ENCODE assay signal across 8 cellular contexts in genomic region chr6:44002591-44003344, GRCh38.
DNase-seq lines count a peak whose midpoint lies in the region; TF ChIP-seq lines count a peak whose summit lies in the region.

No MANE protein-coding gene starts in this region.

- TF ChIP-seq CTCF in fibroblast of villous mesenchyme (IDR thresholded peaks at IDR 0.05; ENCODE audit: insufficient read depth, low read depth, low read length) (peak; percentile 11), osteocyte (IDR thresholded peaks at IDR 0.05) (peak; percentile 45), thyroid gland (IDR thresholded peaks at IDR 0.05) (peak in 3 of 6 experiments; percentile 6 to 37 (median 17))

- H3K9me3 ChIP-seq in thyroid gland: no peaks in the 10 kb centered on the region

- peak in 2 of 3 experiments; percentile 82 to 84 for DNase-seq in NCI-H1417 (lab: John Stamatoyannopoulos, UW)
- no peak for DNase-seq in NCI-H1417 treated with DMSO at 0.1 percent for 48 hours (lab: John Stamatoyannopoulos, UW)
- peak; percentile 32 for DNase-seq in NCI-H2227 treated with DMSO at 0.1 percent for 48 hours (lab: John Stamatoyannopoulos, UW)
- DNase-seq in activated T-helper 1 cell treated with Interleukin-2 at 50 U/mL for 16 hours (ENCODE audit: low read depth): peak; percentile 35
- peak; percentile 59 for DNase-seq in fibroblast of villous mesenchyme (ENCODE audit: low read depth)
- no peak for DNase-seq in osteocyte (ENCODE audit: extremely low spot score, unreplicated experiment)
- peak; percentile 89 to 90 for DNase-seq in thyroid gland
- DNase-seq in Kasumi-1 (lab: John Stamatoyannopoulos, UW): no peak

- H3K4me1 Mint-ChIP-seq in osteocyte (ENCODE audit: unreplicated experiment): peaks cover 15% of the 10 kb centered on the region

- H3K27ac ChIP-seq in thyroid gland: peak overlapping the region; percentile 62 to 91 (median 81)

- no peaks in the 10 kb centered on the region for H3K36me3 Mint-ChIP-seq in osteocyte (ENCODE audit: unreplicated experiment)

- H3K36me3 ChIP-seq in thyroid gland: no peaks in the 10 kb centered on the region

- WGBS in thyroid gland, 2 donors: 14 to 27% methylated on average over 6 to 25 of the region's 76 CpGs

- H3K27me3 ChIP-seq in thyroid gland: no peaks in the 10 kb centered on the region

- no peak overlapping the region for H3K27ac Mint-ChIP-seq in osteocyte (ENCODE audit: unreplicated experiment)

- intact Hi-C loops in thyroid gland (cut with DNase I): loop anchor here (5.0 kb wide), 2 partner anchors 60 to 230 kb away; partner anchors contain the start of gene VEGFA

- H3K4me1 ChIP-seq in thyroid gland: peaks cover 40 to 62% of the 10 kb centered on the region in 2 donors

- H3K4me3 ChIP-seq in fibroblast of villous mesenchyme (ENCODE audit: low read depth, low read length) (peak overlapping the region; percentile 49), thyroid gland (replicated peaks in 1 of 3) (peak overlapping the region in 1 of 3 donors; percentile 34)

- H3K27me3 Mint-ChIP-seq in osteocyte (ENCODE audit: unreplicated experiment): peaks cover 12% of the 10 kb centered on the region

- no peaks in the 10 kb centered on the region for H3K9me3 Mint-ChIP-seq in osteocyte (ENCODE audit: unreplicated experiment)

- peak in 1 of 2 donors; percentile 68 for TF ChIP-seq POLR2A in thyroid gland (IDR thresholded peaks at IDR 0.05)

- H3K4me3 Mint-ChIP-seq in osteocyte (ENCODE audit: unreplicated experiment): peak overlapping the region; percentile 50

Comparison
In these comparisons a context has a peak if more than half of its experiments do, and no peak if none do; other contexts are left out.
1. DNase-seq: peak in NCI-H1417 (2 of 3), NCI-H2227 treated with DMSO at 0.1 percent for 48 hours (single experiment), activated T-helper 1 cell treated with Interleukin-2 at 50 U/mL for 16 hours (single experiment), fibroblast of villous mesenchyme (single experiment) and thyroid gland (2 of 2); none in NCI-H1417 treated with DMSO at 0.1 percent for 48 hours (single experiment), osteocyte (single experiment) and Kasumi-1 (0 of 2).